ENCODE assay signal across 16 cellular contexts in the genomic region with DNA sequence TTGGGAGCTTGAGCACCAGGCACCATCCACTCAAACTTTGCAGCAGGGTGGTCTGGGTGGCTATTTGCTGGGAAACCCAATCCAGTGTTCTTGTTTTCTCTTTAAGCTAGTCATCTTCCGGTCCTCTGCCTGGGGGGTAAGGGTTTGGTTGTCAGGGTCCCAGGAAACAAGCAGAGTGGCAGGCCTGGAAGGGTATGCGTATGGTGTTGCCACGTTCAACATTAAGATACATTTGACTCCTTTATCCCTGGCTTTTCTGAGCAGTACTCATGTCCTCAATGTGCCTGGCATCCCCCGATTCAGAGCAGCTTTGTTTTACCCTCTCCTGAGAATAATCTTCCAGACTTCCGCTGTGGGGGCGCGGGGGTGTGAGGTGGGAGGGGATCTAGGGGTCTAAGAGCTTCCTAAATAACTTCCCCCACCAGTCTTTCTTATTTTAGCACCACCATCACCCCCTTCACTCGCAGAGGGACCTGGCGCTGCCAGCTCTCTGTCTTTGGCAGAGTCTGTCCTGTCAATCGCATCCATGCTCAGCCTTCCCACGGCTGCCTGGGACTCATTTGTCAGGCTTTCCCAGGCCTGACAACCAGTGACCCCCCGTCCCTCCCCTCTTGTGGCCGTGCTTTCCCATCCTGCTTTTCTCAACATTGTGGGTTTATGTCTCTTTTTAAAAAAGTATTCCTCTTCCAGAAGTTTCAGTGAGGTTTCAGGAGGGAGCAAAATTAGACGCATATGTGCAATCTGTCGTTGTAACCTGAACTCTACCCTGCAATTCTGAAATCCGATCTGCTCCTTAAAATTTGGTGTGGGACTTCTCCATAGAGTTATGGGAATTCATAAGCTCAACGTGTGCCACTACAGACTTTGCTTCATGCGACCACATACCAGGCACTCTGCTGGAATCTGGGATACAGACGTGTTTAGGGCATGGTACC. TPM values are rescaled to one million over a fixed set of nuclear protein-coding genes. Genes with fewer than 3 reads are reported as not detected.
DNase-seq lines count a peak whose midpoint lies in the region; ATAC-seq, FAIRE-seq and TF ChIP-seq lines count a peak whose summit lies in the region.
"Had no signal": no experiment of that assay in that cellular context is flagged by ENCODE, and none has a peak within 500 bp of the region (broad histone marks: within the 10 kb centered on the region; RNA-seq: fewer than 3 reads in every experiment).

No MANE protein-coding gene starts in this region.

- DNase-seq in cardiac muscle cell (ENCODE audit: low read depth in 1 of 2, low spot score in 1 of 2) (no peak), cardiac septum (ENCODE audit: low spot score) (no peak), choroid plexus epithelial cell (ENCODE audit: low read depth) (peak; percentile 36), mesothelial cell of epicardium (ENCODE audit: low spot score in 2 of 2, unreplicated experiment in 2 of 2) (no peak), NCI-H128 (lab: John Stamatoyannopoulos, UW; ENCODE audit: unreplicated experiment) (no peak), GM19239 (ENCODE audit: insufficient read length, low spot score) (no peak)
- DNase-seq in activated T-cell treated with anti-CD3 and anti-CD28 coated beads, Interleukin-2, amount 50 U/mL, for 1 hour = no peak
- DNase-seq: ACHN; activated CD4-positive, alpha-beta T cell treated with anti-CD3 and anti-CD28 coated beads for 1 hour; adrenal gland; NCI-H2227 treated with DMSO at 0.1 percent for 48 hours; stimulated activated CD4-positive, alpha-beta T cell treated with anti-CD3 and anti-CD28 coated beads, Interleukin-15, amount 100 ng/mL, for 24 hours; T-helper 1 cell; upper lobe of left lung had no signal

- no peaks in the 10 kb centered on the region for H3K27me3 Mint-ChIP-seq in mesothelial cell of epicardium (ENCODE audit: low read depth)

- H3K27me3 ChIP-seq in cardiac muscle cell = no peaks in the 10 kb centered on the region
- H3K27me3 ChIP-seq: adrenal gland, neutrophil, upper lobe of left lung had no signal

- FAIRE-seq in GM19239 (lab: Jason Lieb, UNC) = no peak

- H3K4me3 ChIP-seq in cardiac muscle cell (no peak overlapping the region), choroid plexus epithelial cell (ENCODE audit: low read depth, low read length) (no peak overlapping the region)
- H3K4me3 ChIP-seq: adrenal gland, upper lobe of left lung had no signal

- H3K27ac Mint-ChIP-seq in mesothelial cell of epicardium = peak overlapping the region; percentile 87

- H3K27ac ChIP-seq in cardiac muscle cell = peak overlapping the region; percentile 49
- H3K27ac ChIP-seq: adrenal gland, neutrophil, upper lobe of left lung had no signal

- no peaks in the 10 kb centered on the region for H3K36me3 Mint-ChIP-seq in mesothelial cell of epicardium

- no peaks in the 10 kb centered on the region for H3K9me3 ChIP-seq in cardiac muscle cell (ENCODE audit: low read depth)
- H3K9me3 ChIP-seq: adrenal gland, neutrophil, upper lobe of left lung had no signal

- no peaks in the 10 kb centered on the region for H3K36me3 ChIP-seq in cardiac muscle cell
- H3K36me3 ChIP-seq: adrenal gland, neutrophil, upper lobe of left lung had no signal

- no peaks in the 10 kb centered on the region for H3K9me3 Mint-ChIP-seq in mesothelial cell of epicardium

- intact Hi-C loops in cardiac septum (cut with DNase I) = no loop called here

- H3K4me1 ChIP-seq in cardiac muscle cell (ENCODE audit: low read depth) = peaks cover 9% of the 10 kb centered on the region
- H3K4me1 ChIP-seq: adrenal gland had no signal

- H3K4me1 Mint-ChIP-seq in mesothelial cell of epicardium = peaks cover 25% of the 10 kb centered on the region

- no peak overlapping the region for H3K4me3 Mint-ChIP-seq in mesothelial cell of epicardium

- ATAC-seq in GM21717 (IDR thresholded peaks at IDR 0.05; ENCODE audit: unreplicated experiment) = no peak

- TF ChIP-seq CTCF in cardiac muscle cell (IDR thresholded peaks at IDR 0.05; ENCODE audit: low read depth, low read length) = no peak
- no peak for TF ChIP-seq CTCF in choroid plexus epithelial cell (conservative IDR thresholded peaks at IDR 0.05; ENCODE audit: low read depth, low read length)
- TF ChIP-seq CTCF in mesothelial cell of epicardium (IDR thresholded peaks at IDR 0.05; ENCODE audit: unreplicated experiment) = no peak

RNA-seq across cellular contexts. Expression of a gene that starts 27.0 kb away (rescaled TPM):
- 332 and 339 TPM in 2 replicates for total RNA-seq in cardiac muscle cell
- polyA plus RNA-seq in cardiac muscle cell = 299 and 399 TPM in 2 replicates
- 102 TPM for total RNA-seq in cardiac septum
- total RNA-seq in mesothelial cell of epicardium = 209 to 212 TPM (median 210 TPM) in 3 replicates
